ENCODE assay signal across 1 cellular context in genomic region chr11:86592659-86593451, GRCh38.
TF ChIP-seq lines count a peak whose summit lies in the region.

No MANE protein-coding gene starts in this region.

TF ChIP-seq in SK-N-SH, 30 proteins besides CTCF, POLR2A, EP300 and RAD21 (continued from another document):
- peak; percentile 4; the same call in 1 of the 2 replicates for TF ChIP-seq USF1 (IDR thresholded peaks at IDR 0.05; ENCODE audit: borderline replicate concordance, low read depth)
- TF ChIP-seq RXRA (IDR thresholded peaks at IDR 0.05; ENCODE audit: borderline replicate concordance, low read depth): peak; percentile 97
